ENCODE assay signal across 11 cellular contexts in genomic region chr2:203743441-203743932, GRCh38. TPM values are rescaled to one million over a fixed set of nuclear protein-coding genes. Genes with fewer than 3 reads are reported as not detected.
DNase-seq lines count a peak whose midpoint lies in the region; ATAC-seq and TF ChIP-seq lines count a peak whose summit lies in the region.
"Had no signal": no experiment of that assay in that cellular context is flagged by ENCODE, and none has a peak within 500 bp of the region (broad histone marks: within the 10 kb centered on the region; RNA-seq: fewer than 3 reads in every experiment).

No MANE protein-coding gene starts in this region.

- ATAC-seq in GM23338 = no peak
- ATAC-seq in activated naive CD8-positive, alpha-beta T cell treated with anti-CD3 and anti-CD28 coated beads, Interleukin-2, amount 50 U/mL, for 24 hours = no peak
- ATAC-seq in left lung = peak; percentile 58
- no peak for ATAC-seq in HG03097 (IDR thresholded peaks at IDR 0.05; ENCODE audit: low FRiP score, unreplicated experiment)
- ATAC-seq in GM21515 (IDR thresholded peaks at IDR 0.05; ENCODE audit: unreplicated experiment) = no peak
- ATAC-seq in GM18907 (IDR thresholded peaks at IDR 0.05; ENCODE audit: unreplicated experiment) = no peak

- TF ChIP-seq EP300 in sigmoid colon (IDR thresholded peaks at IDR 0.05) = no peak

- H3K4me2 ChIP-seq in GM23338 = no peak overlapping the region

- H3K27me3 ChIP-seq in GM23338 (ENCODE audit: insufficient read depth) (no peaks in the 10 kb centered on the region), left lung (no peaks in the 10 kb centered on the region), sigmoid colon (no peaks in the 10 kb centered on the region)

- H3K36me3 Mint-ChIP-seq in GM23338 (ENCODE audit: low read depth) = no peaks in the 10 kb centered on the region
- H3K36me3 Mint-ChIP-seq in activated naive CD8-positive, alpha-beta T cell treated with anti-CD3 and anti-CD28 coated beads, Interleukin-2, amount 50 U/mL, for 24 hours (ENCODE audit: low read depth) = peaks cover 35% of the 10 kb centered on the region

- no peak overlapping the region for H3K27ac Mint-ChIP-seq in GM23338
- peak overlapping the region; percentile 70 for H3K27ac Mint-ChIP-seq in activated naive CD8-positive, alpha-beta T cell treated with anti-CD3 and anti-CD28 coated beads, Interleukin-2, amount 50 U/mL, for 24 hours
- H3K27ac Mint-ChIP-seq: endodermal cell had no signal

- no peaks in the 10 kb centered on the region for H4K20me1 ChIP-seq in GM23338 (replicated peaks; ENCODE audit: insufficient read depth)

- no peaks in the 10 kb centered on the region; the same call in 1 of the 2 replicates for H3K9me2 ChIP-seq in GM23338 (ENCODE audit: insufficient read depth)

- H3K27ac ChIP-seq in GM23338 (ENCODE audit: low read depth) (no peak overlapping the region), left lung (no peak overlapping the region), sigmoid colon (no peak overlapping the region)

- no peaks in the 10 kb centered on the region for H3F3A ChIP-seq in GM23338 (replicated peaks; ENCODE audit: low read depth)

- no peaks in the 10 kb centered on the region for H3K36me3 ChIP-seq in GM23338 (ENCODE audit: insufficient read depth)
- no peaks in the 10 kb centered on the region for H3K36me3 ChIP-seq in left lung
- H3K36me3 ChIP-seq in sigmoid colon = no peaks in the 10 kb centered on the region

- H3K79me2 ChIP-seq in GM23338 (replicated peaks; ENCODE audit: insufficient read depth) = no peaks in the 10 kb centered on the region

- no peak for TF ChIP-seq POLR2A in sigmoid colon (IDR thresholded peaks at IDR 0.05)

- H3K4me1 ChIP-seq in GM23338 (ENCODE audit: insufficient read depth) (no peaks in the 10 kb centered on the region), left lung (no peaks in the 10 kb centered on the region), sigmoid colon (no peaks in the 10 kb centered on the region)

- H3K9me3 ChIP-seq in left lung (no peaks in the 10 kb centered on the region), sigmoid colon (no peaks in the 10 kb centered on the region)

- peak; percentile 32 for DNase-seq in AG09319 (ENCODE audit: extremely low read depth, low read depth)
- no peak for DNase-seq in GM23338 (ENCODE audit: low spot score)
- DNase-seq in activated naive CD8-positive, alpha-beta T cell treated with anti-CD3 and anti-CD28 coated beads, Interleukin-2, amount 50 U/mL, for 24 hours = no peak
- no peak for DNase-seq in left lung
- no peak for DNase-seq in sigmoid colon
- DNase-seq: endodermal cell, NCI-H1694 had no signal

- no peaks in the 10 kb centered on the region for H3K9me3 Mint-ChIP-seq in GM23338
- peaks cover 9% of the 10 kb centered on the region for H3K9me3 Mint-ChIP-seq in activated naive CD8-positive, alpha-beta T cell treated with anti-CD3 and anti-CD28 coated beads, Interleukin-2, amount 50 U/mL, for 24 hours
- H3K9me3 Mint-ChIP-seq: endodermal cell had no signal

- H3K4me1 Mint-ChIP-seq in GM23338 = no peaks in the 10 kb centered on the region
- H3K4me1 Mint-ChIP-seq in activated naive CD8-positive, alpha-beta T cell treated with anti-CD3 and anti-CD28 coated beads, Interleukin-2, amount 50 U/mL, for 24 hours = peaks cover 86% of the 10 kb centered on the region
- H3K4me1 Mint-ChIP-seq: endodermal cell had no signal

- 0 out of 2 replicates have a peak overlapping the region, but pooled peaks have one; percentile 28 for H2AFZ ChIP-seq in GM23338

- H3K4me3 ChIP-seq in GM23338 = no peak overlapping the region
- no peak overlapping the region for H3K4me3 ChIP-seq in left lung
- no peak overlapping the region for H3K4me3 ChIP-seq in sigmoid colon

- H3K4me3 Mint-ChIP-seq in GM23338 = no peak overlapping the region
- H3K4me3 Mint-ChIP-seq in activated naive CD8-positive, alpha-beta T cell treated with anti-CD3 and anti-CD28 coated beads, Interleukin-2, amount 50 U/mL, for 24 hours = no peak overlapping the region
- H3K4me3 Mint-ChIP-seq: endodermal cell had no signal

- no peaks in the 10 kb centered on the region for H3K27me3 Mint-ChIP-seq in GM23338 (ENCODE audit: insufficient read depth, low read depth, poor library complexity)
- no peaks in the 10 kb centered on the region for H3K27me3 Mint-ChIP-seq in activated naive CD8-positive, alpha-beta T cell treated with anti-CD3 and anti-CD28 coated beads, Interleukin-2, amount 50 U/mL, for 24 hours

- intact Hi-C loops in left lung (cut with DNase I) (no loop called here), sigmoid colon (cut with DNase I) (no loop called here)

- TF ChIP-seq CTCF in AG09319 (IDR thresholded peaks at IDR 0.05; ENCODE audit: low read depth, low read length) (no peak), GM23338 (conservative IDR thresholded peaks at IDR 0.05; ENCODE audit: low read depth in 2 of 2) (no peak), left lung (IDR thresholded peaks at IDR 0.05) (no peak), sigmoid colon (IDR thresholded peaks at IDR 0.05) (no peak)

- 85% methylated on average over 2 of the region's 2 CpGs for WGBS in sigmoid colon, 2 donors

TF ChIP-seq in GM23338, 12 proteins besides CTCF, POLR2A, EP300 and RAD21:
- TF ChIP-seq STAT1 (IDR thresholded peaks at IDR 0.05; ENCODE audit: unreplicated experiment) (no peak), ZNF114 (CRISPR knock-in tag; IDR thresholded peaks at IDR 0.05) (no peak), ZNF331 (CRISPR knock-in tag; IDR thresholded peaks at IDR 0.05; ENCODE audit: low read depth) (no peak)
- TF ChIP-seq, protein P1, sequence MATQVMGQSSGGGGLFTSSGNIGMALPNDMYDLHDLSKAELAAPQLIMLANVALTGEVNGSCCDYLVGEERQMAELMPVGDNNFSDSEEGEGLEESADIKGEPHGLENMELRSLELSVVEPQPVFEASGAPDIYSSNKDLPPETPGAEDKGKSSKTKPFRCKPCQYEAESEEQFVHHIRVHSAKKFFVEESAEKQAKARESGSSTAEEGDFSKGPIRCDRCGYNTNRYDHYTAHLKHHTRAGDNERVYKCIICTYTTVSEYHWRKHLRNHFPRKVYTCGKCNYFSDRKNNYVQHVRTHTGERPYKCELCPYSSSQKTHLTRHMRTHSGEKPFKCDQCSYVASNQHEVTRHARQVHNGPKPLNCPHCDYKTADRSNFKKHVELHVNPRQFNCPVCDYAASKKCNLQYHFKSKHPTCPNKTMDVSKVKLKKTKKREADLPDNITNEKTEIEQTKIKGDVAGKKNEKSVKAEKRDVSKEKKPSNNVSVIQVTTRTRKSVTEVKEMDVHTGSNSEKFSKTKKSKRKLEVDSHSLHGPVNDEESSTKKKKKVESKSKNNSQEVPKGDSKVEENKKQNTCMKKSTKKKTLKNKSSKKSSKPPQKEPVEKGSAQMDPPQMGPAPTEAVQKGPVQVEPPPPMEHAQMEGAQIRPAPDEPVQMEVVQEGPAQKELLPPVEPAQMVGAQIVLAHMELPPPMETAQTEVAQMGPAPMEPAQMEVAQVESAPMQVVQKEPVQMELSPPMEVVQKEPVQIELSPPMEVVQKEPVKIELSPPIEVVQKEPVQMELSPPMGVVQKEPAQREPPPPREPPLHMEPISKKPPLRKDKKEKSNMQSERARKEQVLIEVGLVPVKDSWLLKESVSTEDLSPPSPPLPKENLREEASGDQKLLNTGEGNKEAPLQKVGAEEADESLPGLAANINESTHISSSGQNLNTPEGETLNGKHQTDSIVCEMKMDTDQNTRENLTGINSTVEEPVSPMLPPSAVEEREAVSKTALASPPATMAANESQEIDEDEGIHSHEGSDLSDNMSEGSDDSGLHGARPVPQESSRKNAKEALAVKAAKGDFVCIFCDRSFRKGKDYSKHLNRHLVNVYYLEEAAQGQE (IDR thresholded peaks at IDR 0.05; ENCODE audit: unreplicated experiment) = no peak
TF ChIP-seq in GM23338: peak in this region for 0.

RNA-seq across cellular contexts. Expression of gene CD28, which starts 37.0 kb away (rescaled TPM):
- total RNA-seq in GM23338 (2014; rRNA removed; shearing (Covaris generic)) = not detected in 2 replicates
- polyA plus RNA-seq in GM23338 (2016; fragmentation: Nextera tagmentation; extraction: Ambion mirVana) (not detected in 2 replicates), sigmoid colon (1 to 10 TPM in 2 of 3 donors, under 1 TPM in 1; under 0.01 to 6.2 (median 2.5) TPM)
- total RNA-seq in left lung (1 to 10 TPM; 1.3 to 2.4 TPM), sigmoid colon (1 to 10 TPM in 2 of 4 donors, under 1 TPM in 2; 0.28 to 2.9 (median 0.95) TPM)
- total RNA-seq: endodermal cell had no signal
- polyA plus RNA-seq: neural cell had no signal
